Comparison of ENCODE assay signal across 8 cellular contexts in the genomic region with DNA sequence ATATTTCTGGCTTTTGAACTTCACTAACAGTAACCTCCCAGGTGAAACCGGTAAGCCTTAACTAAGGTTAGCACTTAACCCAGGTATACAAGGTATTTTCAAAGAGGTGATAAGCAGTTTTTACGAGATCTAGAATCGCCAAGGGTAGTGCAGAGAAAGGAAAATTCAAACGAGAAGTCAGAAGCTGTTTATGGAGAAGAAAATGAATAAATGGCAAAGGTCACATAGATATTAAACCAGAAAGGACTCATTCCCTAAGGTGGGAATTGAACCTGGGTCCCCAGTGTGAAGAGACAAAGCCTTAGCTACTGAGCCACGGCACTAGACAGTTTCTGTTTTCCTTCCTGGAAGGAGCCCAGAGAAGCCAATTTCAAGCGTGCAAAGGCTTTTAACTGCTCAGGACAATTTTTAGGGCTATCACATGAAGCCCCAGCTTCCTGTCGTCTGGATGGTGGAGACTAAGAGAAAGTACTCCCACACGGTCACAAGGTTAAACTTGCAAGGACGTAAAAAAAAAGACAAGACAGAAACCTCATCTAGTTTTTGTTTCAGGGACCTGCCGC. TPM values are rescaled to one million over a fixed set of nuclear protein-coding genes. Genes with fewer than 3 reads are reported as not detected.
DNase-seq lines count a peak whose midpoint lies in the region; ATAC-seq and TF ChIP-seq lines count a peak whose summit lies in the region.

No MANE protein-coding gene starts in this region.

- H3K27me3 ChIP-seq in RWPE2 (ENCODE audit: insufficient read depth, poor library complexity, severe bottlenecking) (no peaks in the 10 kb centered on the region), skeletal muscle tissue (ENCODE audit: control insufficient read depth in 3 of 3, insufficient read depth in 3 of 3, low read length in 3 of 3) (no peaks in the 10 kb centered on the region)

- H3K36me3 ChIP-seq in RWPE2 (ENCODE audit: low read depth) (no peaks in the 10 kb centered on the region), skeletal muscle tissue (ENCODE audit: control insufficient read depth in 3 of 3, insufficient read depth in 3 of 3, low read length in 3 of 3) (no peaks in the 10 kb centered on the region)

- H3K4me1 ChIP-seq in RWPE2 (ENCODE audit: insufficient read depth, poor library complexity, severe bottlenecking) (peaks cover 48% of the 10 kb centered on the region), skeletal muscle tissue (ENCODE audit: control insufficient read depth in 3 of 3, insufficient read depth in 3 of 3, low read length in 3 of 3) (peaks cover 45 to 49% (median 48%) of the 10 kb centered on the region in 3 donors)

- H3K9ac ChIP-seq in skeletal muscle tissue (ENCODE audit: low read depth in 1 of 3, low read length in 3 of 3), result no peak overlapping the region

- DNase-seq in ELR (ENCODE audit: low read depth) (peak; percentile 73), RWPE2 (ENCODE audit: low spot score) (peak; percentile 6), choroid plexus epithelial cell (ENCODE audit: low read depth) (peak; percentile 58), epidermal melanocyte (ENCODE audit: insufficient read length, low spot score) (no peak)

- H3K9me3 ChIP-seq in RWPE2 (ENCODE audit: severe bottlenecking) (no peaks in the 10 kb centered on the region), skeletal muscle tissue (ENCODE audit: control insufficient read depth in 3 of 3, low read length in 3 of 3) (no peaks in the 10 kb centered on the region)

- no peak overlapping the region for H3K27ac ChIP-seq in RWPE2 (ENCODE audit: poor library complexity, severe bottlenecking)
- peak overlapping the region; percentile 56 for H3K27ac ChIP-seq in skeletal muscle tissue (ENCODE audit: low read depth, low read length)

- TF ChIP-seq CTCF in RWPE2 (IDR thresholded peaks at IDR 0.05; ENCODE audit: poor library complexity, severe bottlenecking) (no peak), choroid plexus epithelial cell (conservative IDR thresholded peaks at IDR 0.05; ENCODE audit: low read depth, low read length) (no peak)

- H3K4me3 ChIP-seq in RWPE2 (ENCODE audit: severe bottlenecking) (no peak overlapping the region), choroid plexus epithelial cell (ENCODE audit: low read depth, low read length) (no peak overlapping the region), skeletal muscle tissue (ENCODE audit: low read length in 3 of 3) (no peak overlapping the region)

- ATAC-seq in RWPE2 (ENCODE audit: low read depth) (no peak), HG02759 (IDR thresholded peaks at IDR 0.05; ENCODE audit: unreplicated experiment) (no peak), GM19023 (IDR thresholded peaks at IDR 0.05; ENCODE audit: unreplicated experiment) (no peak), HG02798 (IDR thresholded peaks at IDR 0.05; ENCODE audit: poor library complexity, unreplicated experiment) (no peak)

RNA-seq across cellular contexts. Expression of gene C1QTNF6, which starts 5.7 kb away (rescaled TPM):
- 6.3 TPM for total RNA-seq in skeletal muscle tissue

RNA-seq across cellular contexts. Expression of gene SSTR3, which starts 18.6 kb away (rescaled TPM):
- not detected for total RNA-seq in skeletal muscle tissue

RNA-seq across cellular contexts. Expression of gene IL2RB, which starts 44.0 kb away (rescaled TPM):
- total RNA-seq in skeletal muscle tissue, result 1.6 TPM

RNA-seq across cellular contexts. Expression of gene RAC2, which starts 50.4 kb away (rescaled TPM):
- total RNA-seq in skeletal muscle tissue, result 0.52 TPM
